Comparison of ENCODE assay signal across 27 cellular contexts in genomic region chr12:79298511-79298910, GRCh38.
A peak's percentile ranks its signal among the peaks of the same experiment; 100 is the strongest.
DNase-seq lines count a peak whose midpoint lies in the region; TF ChIP-seq lines count a peak whose summit lies in the region.
"Had no signal": no experiment of that assay in that cellular context is flagged by ENCODE, and none has a peak within 500 bp of the region (broad histone marks: within the 10 kb centered on the region; RNA-seq: fewer than 3 reads in every experiment).

No MANE protein-coding gene starts in this region.

- no peaks in the 10 kb centered on the region for H3K36me3 ChIP-seq in ovary
- H3K36me3 ChIP-seq: adrenal gland, thyroid gland, vagina had no signal

- H3K9me3 ChIP-seq in ovary = no peaks in the 10 kb centered on the region
- H3K9me3 ChIP-seq: adrenal gland, body of pancreas, thyroid gland, vagina had no signal

- no peak overlapping the region for H3K27ac ChIP-seq in ovary
- H3K27ac ChIP-seq: adrenal gland, body of pancreas, C4-2B, thyroid gland, vagina, VCaP had no signal

- no peak for TF ChIP-seq EP300 in ovary (IDR thresholded peaks at IDR 0.05)

- TF ChIP-seq CTCF in ovary (IDR thresholded peaks at IDR 0.05) = no peak

- intact Hi-C loops in ovary (cut with DNase I) = no loop called here

- peak; percentile 35 for DNase-seq in COLO668 (lab: John Stamatoyannopoulos, UW; ENCODE audit: unreplicated experiment)
- DNase-seq in HCEC 1CT = peak; percentile 36
- DNase-seq in NCI-H2171 treated with DMSO at 0.1 percent for 48 hours (lab: John Stamatoyannopoulos, UW) = peak; percentile 75
- DNase-seq in dermis blood vessel endothelial cell = peak; percentile 57
- DNase-seq in NCI-H526 treated with DMSO at 0.1 percent for 48 hours (lab: John Stamatoyannopoulos, UW) = no peak
- no peak for DNase-seq in COLO829 (ENCODE audit: low spot score)
- no peak for DNase-seq in ovary
- no peak for DNase-seq in NCI-H128 (lab: John Stamatoyannopoulos, UW; ENCODE audit: unreplicated experiment)
- DNase-seq: activated CD4-positive, alpha-beta T cell treated with anti-CD3 and anti-CD28 coated beads for 48 hours; activated naive CD4-positive, alpha-beta T cell treated with anti-CD3 and anti-CD28 coated beads for 36 hours; adrenal gland; body of pancreas; cerebellar nuclear complex; HFFc6; kidney; NCI-H1092 treated with DMSO at 0.1 percent for 48 hours; retina; SIG-M5; small intestine; stimulated activated naive CD8-positive, alpha-beta T cell treated with anti-CD3 and anti-CD28 coated beads, Interleukin-15, amount 100 ng/mL, for 72 hours; SW 1271; T-helper 9 cell; thyroid gland had no signal

- TF ChIP-seq POLR2A in ovary (IDR thresholded peaks at IDR 0.05) = no peak

- no peaks in the 10 kb centered on the region for H3K27me3 ChIP-seq in ovary
- H3K27me3 ChIP-seq: adrenal gland, body of pancreas, thyroid gland, vagina had no signal

- H3K4me3 ChIP-seq in ovary = no peak overlapping the region
- H3K4me3 ChIP-seq: adrenal gland, body of pancreas, GM23338, thyroid gland, vagina had no signal

- H3K4me1 ChIP-seq in ovary (ENCODE audit: insufficient read depth) = no peaks in the 10 kb centered on the region
- H3K4me1 ChIP-seq: adrenal gland, body of pancreas, thyroid gland, vagina had no signal

Comparison
In these comparisons a context has a peak if more than half of its experiments do, and no peak if none do; other contexts are left out.
1. DNase-seq: peak in COLO668 (single experiment), HCEC 1CT (single experiment), NCI-H2171 treated with DMSO at 0.1 percent for 48 hours (single experiment) and dermis blood vessel endothelial cell (single experiment); none in NCI-H526 treated with DMSO at 0.1 percent for 48 hours (single experiment), COLO829 (single experiment), ovary (0 of 5) and NCI-H128 (single experiment).